16 cellular contexts compared by ENCODE assay signal in the genomic region with DNA sequence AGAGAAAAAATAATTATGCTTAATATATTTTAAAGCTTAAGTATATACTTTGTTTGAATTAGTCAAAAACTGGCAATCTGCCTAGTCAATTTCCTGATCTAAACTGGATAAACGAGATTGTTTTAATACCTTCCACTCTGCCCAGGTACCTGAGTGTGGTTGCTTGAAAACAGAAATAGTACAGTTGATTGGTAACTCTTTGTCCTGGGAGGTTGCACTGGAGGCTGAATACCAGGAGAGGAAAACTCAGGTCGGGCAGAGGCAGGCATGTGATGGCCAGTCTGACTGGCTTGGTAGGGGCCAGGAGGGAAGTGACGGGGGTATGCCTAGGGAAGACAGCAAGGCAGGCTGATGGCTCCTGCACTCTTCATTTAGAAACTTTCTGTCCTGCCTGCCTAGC.
DNase-seq lines count a peak whose midpoint lies in the region; ATAC-seq, FAIRE-seq and TF ChIP-seq lines count a peak whose summit lies in the region.
"Had no signal": no experiment of that assay in that cellular context is flagged by ENCODE, and none has a peak within 500 bp of the region (broad histone marks: within the 10 kb centered on the region; RNA-seq: fewer than 3 reads in every experiment).

No MANE protein-coding gene starts in this region.

- TF ChIP-seq CTCF in HCT116 (IDR thresholded peaks at IDR 0.05 in 2 of 3, conservative IDR thresholded peaks at IDR 0.05 in 1 of 3; ENCODE audit: borderline replicate concordance in 1 of 3, insufficient read depth in 1 of 3, low read depth in 2 of 3, low read length in 2 of 3) (no peak), RWPE2 (IDR thresholded peaks at IDR 0.05; ENCODE audit: poor library complexity, severe bottlenecking) (no peak), epithelial cell of esophagus (IDR thresholded peaks at IDR 0.05; ENCODE audit: insufficient read depth, low read depth, low read length, missing control alignments) (no peak), pancreas (IDR thresholded peaks at IDR 0.05) (no peak)

- no peak overlapping the region for H2AFZ ChIP-seq in HCT116 (ENCODE audit: low read depth, low read length, poor library complexity, severe bottlenecking)

- DNase-seq in HCT116 (ENCODE audit: low read depth, low spot score) (no peak), RWPE2 (ENCODE audit: low spot score) (no peak), epithelial cell of esophagus (ENCODE audit: low read depth) (peak; percentile 76), pancreas (no peak), NCI-H146 treated with DMSO at 0.1 percent for 48 hours (lab: John Stamatoyannopoulos, UW; ENCODE audit: unreplicated experiment) (no peak), midbrain (lab: John Stamatoyannopoulos, UW) (no peak), glomerular visceral epithelial cell (ENCODE audit: extremely low spot score) (no peak)
- DNase-seq: brain microvascular endothelial cell; COR-L47; GOT3; KBM-7; kidney glomerular epithelial cell; NCI-H2029; NCI-H446; psoas muscle; stimulated activated CD4-positive, alpha-beta T cell treated with anti-CD3 and anti-CD28 coated beads, Interleukin-4, amount 100 ng/mL, for 24 hours had no signal

- ATAC-seq in HCT116 (no peak), RWPE2 (ENCODE audit: low read depth) (peak; percentile 85), pancreas (peak in 3 of 4 donors; percentile 15 to 75 (median 48))
- ATAC-seq: psoas muscle had no signal

- no peak overlapping the region for H3K4me3 ChIP-seq in HCT116 (replicated peaks in 1 of 2; ENCODE audit: low read depth in 1 of 2, low read length in 2 of 2)
- no peak overlapping the region for H3K4me3 ChIP-seq in RWPE2 (ENCODE audit: severe bottlenecking)
- no peak overlapping the region for H3K4me3 ChIP-seq in epithelial cell of esophagus (ENCODE audit: low read length)
- no peak overlapping the region for H3K4me3 ChIP-seq in pancreas
- H3K4me3 ChIP-seq: psoas muscle had no signal

- H3K9ac ChIP-seq in HCT116 (ENCODE audit: low read length) = no peak overlapping the region

- no peak overlapping the region for H3K27ac ChIP-seq in HCT116 (ENCODE audit: low read depth, low read length)
- H3K27ac ChIP-seq in RWPE2 (ENCODE audit: poor library complexity, severe bottlenecking) = peak overlapping the region; percentile 51
- H3K27ac ChIP-seq in pancreas = peak overlapping the region in 1 of 4 donors; percentile 4
- H3K27ac ChIP-seq: brain microvascular endothelial cell, psoas muscle had no signal

- no peak for TF ChIP-seq POLR2A in HCT116 (IDR thresholded peaks at IDR 0.05; ENCODE audit: borderline replicate concordance, extremely low read depth, insufficient read depth, insufficient read length)

- POLR2A ChIA-PET in HCT116 (lab: Charles Lee) = no interaction called here

- H3K9me2 ChIP-seq in HCT116 (ENCODE audit: insufficient read depth) = no peaks in the 10 kb centered on the region

- H3K4me1 ChIP-seq in HCT116 (ENCODE audit: control insufficient read depth in 1 of 2, insufficient read depth in 2 of 2, low read length in 2 of 2) (peaks cover 3 to 11% of the 10 kb centered on the region in 2 experiments; a peak in 2 of 4 replicates), RWPE2 (ENCODE audit: insufficient read depth, poor library complexity, severe bottlenecking) (peaks cover 11% of the 10 kb centered on the region), pancreas (peaks cover 4 to 18% (median 10%) of the 10 kb centered on the region in 3 donors)

- H3K27me3 ChIP-seq in HCT116 (ENCODE audit: insufficient read depth, low read length) (no peaks in the 10 kb centered on the region), RWPE2 (ENCODE audit: insufficient read depth, poor library complexity, severe bottlenecking) (no peaks in the 10 kb centered on the region), pancreas (no peaks in the 10 kb centered on the region)
- H3K27me3 ChIP-seq: brain microvascular endothelial cell had no signal

- no peak for FAIRE-seq in pancreas (lab: Jason Lieb, UNC)

- H3K79me2 ChIP-seq in HCT116 (ENCODE audit: insufficient read depth, low read length) = no peaks in the 10 kb centered on the region

- CTCF ChIA-PET in HCT116 (lab: Charles Lee) = interaction anchor here (1.8 to 2.7 kb wide), 2 partner anchors 9 to 163 kb away, joined by 4 to 9 read pairs; no protein-coding TSS in a partner anchor

- BruUV-seq in HCT116 (replicated peaks; lab: Mats Ljungman, UMichigan) = no TSS peak

- RAD21 ChIA-PET in HCT116 (lab: Charles Lee; ENCODE audit: low non-redundant PET in 1 of 2, low total read pairs in 2 of 2, uncharacterized antibody in 2 of 2, unreplicated experiment in 2 of 2) = no interaction called here

- H3K9me3 ChIP-seq in HCT116 (ENCODE audit: control insufficient read depth in 1 of 2, insufficient read depth in 1 of 2, low read depth in 1 of 2, low read length in 2 of 2) (no peaks in the 10 kb centered on the region), RWPE2 (ENCODE audit: severe bottlenecking) (no peaks in the 10 kb centered on the region), pancreas (no peaks in the 10 kb centered on the region)
- H3K9me3 ChIP-seq: psoas muscle had no signal

- H4K20me1 ChIP-seq in HCT116 (ENCODE audit: insufficient read depth) = no peaks in the 10 kb centered on the region

- TF ChIP-seq RAD21 in HCT116 (IDR thresholded peaks at IDR 0.05; ENCODE audit: low read depth) = no peak

- peak overlapping the region; percentile 13; the same call in 1 of the 2 replicates for H3K4me2 ChIP-seq in HCT116 (ENCODE audit: low read length)

- peaks cover 9 to 11% of the 10 kb centered on the region in 2 experiments; a peak in 1 of 4 replicates for H3K36me3 ChIP-seq in HCT116 (ENCODE audit: control insufficient read depth in 1 of 2, insufficient read depth in 2 of 2, low read length in 2 of 2)
- H3K36me3 ChIP-seq in RWPE2 (ENCODE audit: low read depth) = peaks cover 85% of the 10 kb centered on the region
- peaks cover 0 to 47% (median 12%) of the 10 kb centered on the region in 3 donors for H3K36me3 ChIP-seq in pancreas

- intact Hi-C loops in HCT116 (cut with micrococcal nuclease) = no loop called here
- intact Hi-C loops in pancreas (cut with DNase I) = loop anchor here in 1 of 3 donors (10.0 kb wide), 1 partner anchor 169 kb away; no protein-coding TSS in a partner anchor

- 59 to 63% methylated on average over 3 of the region's 3 CpGs for WGBS in pancreas, 2 donors

TF ChIP-seq in HCT116, 20 proteins besides CTCF, POLR2A, EP300 and RAD21:
- no peak for TF ChIP-seq POLR2AphosphoS5 (IDR thresholded peaks at IDR 0.05; ENCODE audit: low read depth, low read length)
- TF ChIP-seq EZH2 (IDR thresholded peaks at IDR 0.05) = no peak
- TF ChIP-seq ZNF274 (IDR thresholded peaks at IDR 0.05; ENCODE audit: low read depth, low read length) = no peak
- TF ChIP-seq, protein P1, sequence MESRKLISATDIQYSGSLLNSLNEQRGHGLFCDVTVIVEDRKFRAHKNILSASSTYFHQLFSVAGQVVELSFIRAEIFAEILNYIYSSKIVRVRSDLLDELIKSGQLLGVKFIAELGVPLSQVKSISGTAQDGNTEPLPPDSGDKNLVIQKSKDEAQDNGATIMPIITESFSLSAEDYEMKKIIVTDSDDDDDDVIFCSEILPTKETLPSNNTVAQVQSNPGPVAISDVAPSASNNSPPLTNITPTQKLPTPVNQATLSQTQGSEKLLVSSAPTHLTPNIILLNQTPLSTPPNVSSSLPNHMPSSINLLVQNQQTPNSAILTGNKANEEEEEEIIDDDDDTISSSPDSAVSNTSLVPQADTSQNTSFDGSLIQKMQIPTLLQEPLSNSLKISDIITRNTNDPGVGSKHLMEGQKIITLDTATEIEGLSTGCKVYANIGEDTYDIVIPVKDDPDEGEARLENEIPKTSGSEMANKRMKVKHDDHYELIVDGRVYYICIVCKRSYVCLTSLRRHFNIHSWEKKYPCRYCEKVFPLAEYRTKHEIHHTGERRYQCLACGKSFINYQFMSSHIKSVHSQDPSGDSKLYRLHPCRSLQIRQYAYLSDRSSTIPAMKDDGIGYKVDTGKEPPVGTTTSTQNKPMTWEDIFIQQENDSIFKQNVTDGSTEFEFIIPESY (IDR thresholded peaks at IDR 0.05; ENCODE audit: extremely low read depth, insufficient replicate concordance, low read length) = no peak
- TF ChIP-seq, protein P2, sequence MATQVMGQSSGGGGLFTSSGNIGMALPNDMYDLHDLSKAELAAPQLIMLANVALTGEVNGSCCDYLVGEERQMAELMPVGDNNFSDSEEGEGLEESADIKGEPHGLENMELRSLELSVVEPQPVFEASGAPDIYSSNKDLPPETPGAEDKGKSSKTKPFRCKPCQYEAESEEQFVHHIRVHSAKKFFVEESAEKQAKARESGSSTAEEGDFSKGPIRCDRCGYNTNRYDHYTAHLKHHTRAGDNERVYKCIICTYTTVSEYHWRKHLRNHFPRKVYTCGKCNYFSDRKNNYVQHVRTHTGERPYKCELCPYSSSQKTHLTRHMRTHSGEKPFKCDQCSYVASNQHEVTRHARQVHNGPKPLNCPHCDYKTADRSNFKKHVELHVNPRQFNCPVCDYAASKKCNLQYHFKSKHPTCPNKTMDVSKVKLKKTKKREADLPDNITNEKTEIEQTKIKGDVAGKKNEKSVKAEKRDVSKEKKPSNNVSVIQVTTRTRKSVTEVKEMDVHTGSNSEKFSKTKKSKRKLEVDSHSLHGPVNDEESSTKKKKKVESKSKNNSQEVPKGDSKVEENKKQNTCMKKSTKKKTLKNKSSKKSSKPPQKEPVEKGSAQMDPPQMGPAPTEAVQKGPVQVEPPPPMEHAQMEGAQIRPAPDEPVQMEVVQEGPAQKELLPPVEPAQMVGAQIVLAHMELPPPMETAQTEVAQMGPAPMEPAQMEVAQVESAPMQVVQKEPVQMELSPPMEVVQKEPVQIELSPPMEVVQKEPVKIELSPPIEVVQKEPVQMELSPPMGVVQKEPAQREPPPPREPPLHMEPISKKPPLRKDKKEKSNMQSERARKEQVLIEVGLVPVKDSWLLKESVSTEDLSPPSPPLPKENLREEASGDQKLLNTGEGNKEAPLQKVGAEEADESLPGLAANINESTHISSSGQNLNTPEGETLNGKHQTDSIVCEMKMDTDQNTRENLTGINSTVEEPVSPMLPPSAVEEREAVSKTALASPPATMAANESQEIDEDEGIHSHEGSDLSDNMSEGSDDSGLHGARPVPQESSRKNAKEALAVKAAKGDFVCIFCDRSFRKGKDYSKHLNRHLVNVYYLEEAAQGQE (IDR thresholded peaks at IDR 0.05; ENCODE audit: low read depth) = no peak
- TF ChIP-seq ZFX (IDR thresholded peaks at IDR 0.05) = no peak
- TF ChIP-seq FOSL1 (IDR thresholded peaks at IDR 0.05; ENCODE audit: low read depth) = no peak
- no peak for TF ChIP-seq CEBPB (IDR thresholded peaks at IDR 0.05; ENCODE audit: low read depth)
- TF ChIP-seq YY1 (IDR thresholded peaks at IDR 0.05; ENCODE audit: extremely low read depth, insufficient replicate concordance, low read depth, low read length) = no peak
